9 cellular contexts compared by ENCODE assay signal in genomic region chr19:21890042-21890441, GRCh38. TPM values are rescaled to one million over a fixed set of nuclear protein-coding genes. Genes with fewer than 3 reads are reported as not detected.
DNase-seq lines count a peak whose midpoint lies in the region; ATAC-seq and TF ChIP-seq lines count a peak whose summit lies in the region.
"Not testable (repeated sequence)": the region's sequence is repeated elsewhere in the genome, so short reads cannot be mapped to it uniquely, and the experiment has no call there.
"Had no signal": no experiment of that assay in that cellular context is flagged by ENCODE, and none has a peak within 500 bp of the region (broad histone marks: within the 10 kb centered on the region; RNA-seq: fewer than 3 reads in every experiment).

No MANE protein-coding gene starts in this region.

- H3K36me3 ChIP-seq in DND-41 (ENCODE audit: insufficient read depth, low read length); gastroesophageal sphincter; tibial nerve: not testable (repeated sequence)

- peak; percentile 27 for DNase-seq in DND-41
- DNase-seq in NCI-H82 (lab: John Stamatoyannopoulos, UW), result peak; percentile 4
- peak; percentile 6 to 17 for DNase-seq in activated CD4-positive, alpha-beta T cell treated with anti-CD3 and anti-CD28 coated beads, Interleukin-2, amount 50 U/mL, for 4 hours
- peak; percentile 29 for DNase-seq in activated naive CD4-positive, alpha-beta T cell treated with anti-CD3 and anti-CD28 coated beads, Interleukin-2, amount 50 U/mL, for 16 hours
- peak; percentile 1 for DNase-seq in midbrain (lab: John Stamatoyannopoulos, UW)
- peak; percentile 7 to 13 for DNase-seq in stimulated activated CD4-positive, alpha-beta T cell treated with anti-CD3 and anti-CD28 coated beads, Interleukin-1b, Interleukin-23, amount 100 ng/mL, for 4 hours (ENCODE audit: low read depth in 2 of 2)
- DNase-seq in tibial nerve (ENCODE audit: low spot score in 2 of 2), result peak in 1 of 2 donors; percentile 33

- H3K27me3 ChIP-seq in DND-41 (ENCODE audit: insufficient read depth, low read length, poor library complexity); gastroesophageal sphincter; tibial nerve: not testable (repeated sequence)

- not testable (repeated sequence) for H3K4me3 ChIP-seq in DND-41 (ENCODE audit: low read depth in 1 of 2, low read length in 2 of 2); gastroesophageal sphincter; tibial nerve

- H3K9me3 ChIP-seq in DND-41 (ENCODE audit: insufficient read depth, low read length, severe bottlenecking); gastroesophageal sphincter; tibial nerve: not testable (repeated sequence)

- not testable (repeated sequence) for H3K79me2 ChIP-seq in DND-41 (ENCODE audit: insufficient read depth, low read length)

- 8% methylated on average over 4 of the region's 8 CpGs; no CpG with 5 or more reads in 1 of the 2 donors for WGBS in gastroesophageal sphincter (ENCODE audit: low coverage in 1 of 2), 2 donors
- WGBS in tibial nerve, 2 donors, result 5 to 10% methylated on average over 8 of the region's 8 CpGs

- TF ChIP-seq POLR2A in gastroesophageal sphincter (IDR thresholded peaks at IDR 0.05); tibial nerve (IDR thresholded peaks at IDR 0.05): not testable (repeated sequence)

- not testable (repeated sequence) for TF ChIP-seq CTCF in DND-41 (IDR thresholded peaks at IDR 0.05; ENCODE audit: borderline replicate concordance, extremely low read depth, low read length, poor library complexity, severe bottlenecking)
- peak; percentile 21 to 54 (median 44) for TF ChIP-seq CTCF in gastroesophageal sphincter (IDR thresholded peaks at IDR 0.05)
- TF ChIP-seq CTCF in tibial nerve (IDR thresholded peaks at IDR 0.05), result peak in 4 of 5 experiments; percentile 23 to 39 (median 23)

- ATAC-seq in DND-41 (ENCODE audit: insufficient read depth, low read depth); gastroesophageal sphincter: not testable (repeated sequence)

- H3K4me2 ChIP-seq in DND-41 (ENCODE audit: insufficient read depth, low read length), result not testable (repeated sequence)

- H4K20me1 ChIP-seq in DND-41 (ENCODE audit: insufficient read depth, low read length), result not testable (repeated sequence)

- H2AFZ ChIP-seq in DND-41 (ENCODE audit: low read depth, low read length), result not testable (repeated sequence)

- H3K9ac ChIP-seq in DND-41 (ENCODE audit: low read depth, low read length), result not testable (repeated sequence)

- not testable (repeated sequence) for TF ChIP-seq EP300 in gastroesophageal sphincter (IDR thresholded peaks at IDR 0.05); tibial nerve (IDR thresholded peaks at IDR 0.05)

- not testable (repeated sequence) for H3K4me1 ChIP-seq in DND-41 (ENCODE audit: insufficient read depth, low read length); gastroesophageal sphincter; tibial nerve

- H3K27ac ChIP-seq in DND-41 (ENCODE audit: low read length); gastroesophageal sphincter; tibial nerve: not testable (repeated sequence)

RNA-seq across cellular contexts. Expression of gene ZNF43, which starts 54.1 kb away (rescaled TPM):
- total RNA-seq in gastroesophageal sphincter (10 to 100 TPM in 2 of 4 donors, 1 to 10 TPM in 2; 7.6 to 12.9 (median 9.9) TPM), tibial nerve (10 to 100 TPM; 16.1 to 28.0 (median 17.0) TPM)
- total RNA-seq: NCI-H460 had no signal
